Comparison of ENCODE assay signal across 18 cellular contexts in the genomic region with DNA sequence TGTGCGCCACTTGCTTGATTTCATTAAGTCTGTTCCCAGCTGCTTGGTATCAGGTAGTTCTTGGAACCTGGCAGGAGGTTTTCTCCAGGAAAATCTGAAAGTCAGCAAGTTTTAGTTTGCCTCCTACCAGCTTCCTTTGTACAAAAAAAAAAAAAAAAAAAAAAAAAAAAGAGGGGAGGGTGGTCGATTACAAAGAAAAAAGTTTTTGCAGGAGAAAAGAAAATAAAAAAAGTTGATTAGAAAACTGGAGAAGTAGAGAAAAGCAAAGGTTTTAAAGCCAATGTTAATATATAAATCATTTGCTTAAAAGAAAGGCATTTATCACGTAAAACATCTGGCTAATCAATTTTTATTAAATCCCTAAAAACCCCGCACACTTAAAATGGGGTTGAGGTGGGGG. TPM values are rescaled to one million over a fixed set of nuclear protein-coding genes. Genes with fewer than 3 reads are reported as not detected.
DNase-seq lines count a peak whose midpoint lies in the region; TF ChIP-seq lines count a peak whose summit lies in the region.
"Had no signal": no experiment of that assay in that cellular context is flagged by ENCODE, and none has a peak within 500 bp of the region (broad histone marks: within the 10 kb centered on the region; RNA-seq: fewer than 3 reads in every experiment).

No MANE protein-coding gene starts in this region.

- H3K9me3 ChIP-seq in A673 (ENCODE audit: low read depth, low read length, poor library complexity, severe bottlenecking) (no peaks in the 10 kb centered on the region), BLaER1 (no peaks in the 10 kb centered on the region), mesenchymal stem cell (ENCODE audit: control insufficient read depth, low read length) (no peaks in the 10 kb centered on the region), Karpas-422 (ENCODE audit: low read length) (no peaks in the 10 kb centered on the region)
- H3K9me3 ChIP-seq: MG63, SJCRH30 had no signal

- no peak overlapping the region for H4K91ac ChIP-seq in mesenchymal stem cell (ENCODE audit: low read length)

- peaks cover 76% of the 10 kb centered on the region for H3K4me1 Mint-ChIP-seq in brain
- peaks cover 36% of the 10 kb centered on the region for H3K4me1 Mint-ChIP-seq in neural crest cell

- no peak overlapping the region for H3K18ac ChIP-seq in mesenchymal stem cell (ENCODE audit: low read depth in 1 of 2, low read length in 2 of 2)

- no peaks in the 10 kb centered on the region for H3K27me3 Mint-ChIP-seq in brain
- H3K27me3 Mint-ChIP-seq in neural crest cell (ENCODE audit: low read depth) = peaks cover 19% of the 10 kb centered on the region

- peaks cover 57% of the 10 kb centered on the region for H3K4me1 ChIP-seq in A673 (ENCODE audit: insufficient read depth, low read length, poor library complexity, severe bottlenecking)
- peaks cover 33% of the 10 kb centered on the region for H3K4me1 ChIP-seq in BLaER1
- H3K4me1 ChIP-seq in mesenchymal stem cell (ENCODE audit: control insufficient read depth, insufficient read depth, low read depth, low read length) = peaks cover 7% of the 10 kb centered on the region
- no peaks in the 10 kb centered on the region for H3K4me1 ChIP-seq in Karpas-422 (ENCODE audit: low read length)
- H3K4me1 ChIP-seq: SJCRH30 had no signal

- TF ChIP-seq CTCF in A673 (conservative IDR thresholded peaks at IDR 0.05; ENCODE audit: low read depth, low read length) = no peak
- no peak for TF ChIP-seq CTCF in brain (conservative IDR thresholded peaks at IDR 0.05)
- TF ChIP-seq CTCF in neural crest cell (conservative IDR thresholded peaks at IDR 0.05) = no peak

- no peak overlapping the region for H2BK5ac ChIP-seq in mesenchymal stem cell (ENCODE audit: low read depth, low read length, poor library complexity, severe bottlenecking)

- H3K36me3 Mint-ChIP-seq in brain (no peaks in the 10 kb centered on the region), neural crest cell (ENCODE audit: low read depth) (no peaks in the 10 kb centered on the region)

- H3K4me3 ChIP-seq in A673 (ENCODE audit: low read depth, low read length, poor library complexity, severe bottlenecking) = peak overlapping the region; percentile 48
- H3K4me3 ChIP-seq in BLaER1 = peak overlapping the region; percentile 69
- H3K4me3 ChIP-seq in mesenchymal stem cell (ENCODE audit: insufficient read depth in 1 of 2, low read depth in 1 of 2, low read length in 2 of 2) = no peak overlapping the region
- H3K4me3 ChIP-seq in Karpas-422 (ENCODE audit: low read length) = no peak overlapping the region
- H3K4me3 ChIP-seq: SJCRH30 had no signal

- H3K4me3 Mint-ChIP-seq in brain = peak overlapping the region; percentile 91 to 98 (median 94)
- peak overlapping the region; percentile 96 for H3K4me3 Mint-ChIP-seq in neural crest cell

- H3K27me3 ChIP-seq in A673 (replicated peaks; ENCODE audit: insufficient read depth, low read depth, low read length, poor library complexity) (no peaks in the 10 kb centered on the region), BLaER1 (no peaks in the 10 kb centered on the region), mesenchymal stem cell (ENCODE audit: control insufficient read depth in 1 of 2, insufficient read depth in 1 of 2, low read length in 2 of 2) (peaks cover 3 to 40% of the 10 kb centered on the region in 2 experiments), Karpas-422 (ENCODE audit: low read length) (no peaks in the 10 kb centered on the region)
- H3K27me3 ChIP-seq: SJCRH30 had no signal

- no peak overlapping the region for H2BK120ac ChIP-seq in mesenchymal stem cell (ENCODE audit: low read depth, low read length)

- H2AFZ ChIP-seq in mesenchymal stem cell (ENCODE audit: low read depth, low read length) (no peak overlapping the region), Karpas-422 (ENCODE audit: low read length) (no peak overlapping the region)

- no peak overlapping the region for H2AK5ac ChIP-seq in mesenchymal stem cell (ENCODE audit: low read length, severe bottlenecking)

- POLR2A ChIA-PET in A673 (lab: Charles Lee; ENCODE audit: low non-redundant PET) = no interaction called here

- no peak overlapping the region for H4K8ac ChIP-seq in mesenchymal stem cell (ENCODE audit: low read length)

- WGBS in mesenchymal stem cell = 83% methylated on average over 1 of the region's 4 CpGs

- H2BK15ac ChIP-seq in mesenchymal stem cell (ENCODE audit: low read depth, poor library complexity, severe bottlenecking) = no peak overlapping the region

- no peak overlapping the region for H2BK12ac ChIP-seq in mesenchymal stem cell (ENCODE audit: low read length in 2 of 2)

- no peaks in the 10 kb centered on the region for H3K9me2 ChIP-seq in Karpas-422 (replicated peaks; ENCODE audit: insufficient read depth, low read length)

- no peak for DNase-seq in A673 (ENCODE audit: low spot score)
- DNase-seq in neural crest cell (ENCODE audit: low read depth, low spot score) = no peak
- no peak for DNase-seq in mesenchymal stem cell
- DNase-seq in DMS153 treated with DMSO at 0.1 percent for 48 hours (lab: John Stamatoyannopoulos, UW; ENCODE audit: unreplicated experiment) = no peak
- DNase-seq in Karpas-422 = no peak
- DNase-seq: C1 segment of cervical spinal cord; DMS153; EL; MG63; NCI-H1092; NCI-H226; NCI-H524 treated with DMSO at 0.1 percent for 48 hours; NK-92 treated with Interleukin-12 subunit alpha and Interleukin-12 subunit beta, amount 100 ng/mL, for 24 hours; SJCRH30 had no signal

- no peak overlapping the region for H3K14ac ChIP-seq in mesenchymal stem cell (ENCODE audit: low read length in 2 of 2)

- H3K4ac ChIP-seq in mesenchymal stem cell (ENCODE audit: low read depth in 1 of 2, low read length in 2 of 2) = no peak overlapping the region

- H4K20me1 ChIP-seq in BLaER1 (peaks cover 12% of the 10 kb centered on the region; the same call in 1 of the 2 replicates), Karpas-422 (ENCODE audit: insufficient read depth, low read depth, low read length) (no peaks in the 10 kb centered on the region)

- peak overlapping the region; percentile 80 for H3K9ac ChIP-seq in BLaER1
- H3K9ac ChIP-seq in mesenchymal stem cell (ENCODE audit: low read length) = no peak overlapping the region
- no peak overlapping the region for H3K9ac ChIP-seq in Karpas-422 (ENCODE audit: low read length)

- H3K27ac ChIP-seq in A673 (ENCODE audit: low read depth, low read length, poor library complexity, severe bottlenecking) = peak overlapping the region; percentile 79
- H3K27ac ChIP-seq in BLaER1 = peak overlapping the region; percentile 85
- no peak overlapping the region for H3K27ac ChIP-seq in mesenchymal stem cell (ENCODE audit: low read length, poor library complexity, severe bottlenecking)
- H3K27ac ChIP-seq in Karpas-422 (ENCODE audit: low read length) = no peak overlapping the region
- H3K27ac ChIP-seq: SJCRH30 had no signal

- no peak overlapping the region for H3K23ac ChIP-seq in mesenchymal stem cell (ENCODE audit: low read length in 2 of 2)

- H3K79me2 ChIP-seq in Karpas-422 (ENCODE audit: low read length) = no peaks in the 10 kb centered on the region

- intact Hi-C loops in A673 (cut with micrococcal nuclease; ENCODE audit: unreplicated experiment) = loop anchor here (10.0 kb wide), 2 partner anchors 111 to 191 kb away; no protein-coding TSS in a partner anchor

- H3K79me1 ChIP-seq in mesenchymal stem cell (replicated peaks; ENCODE audit: low read length, poor library complexity, severe bottlenecking) = no peaks in the 10 kb centered on the region

- no peaks in the 10 kb centered on the region for H3K36me3 ChIP-seq in A673 (ENCODE audit: insufficient read depth, low read length, poor library complexity, severe bottlenecking)
- no peaks in the 10 kb centered on the region for H3K36me3 ChIP-seq in BLaER1
- H3K36me3 ChIP-seq in mesenchymal stem cell (ENCODE audit: control insufficient read depth in 1 of 2, insufficient read depth in 2 of 2, low read depth in 1 of 2, low read length in 2 of 2) = no peaks in the 10 kb centered on the region
- H3K36me3 ChIP-seq in Karpas-422 (ENCODE audit: insufficient read depth, low read length) = no peaks in the 10 kb centered on the region
- H3K36me3 ChIP-seq: MG63, SJCRH30 had no signal

- CTCF ChIA-PET in A673 (lab: Charles Lee) = interaction anchor here (0.6 kb wide), 1 partner anchor 738 kb away, joined by 4 read pairs; no protein-coding TSS in a partner anchor

- H3K27ac Mint-ChIP-seq in brain (peak overlapping the region in 4 of 5 experiments; percentile 36 to 96 (median 94)), neural crest cell (ENCODE audit: unreplicated experiment) (peak overlapping the region; percentile 99)

- H3K4me2 ChIP-seq in BLaER1 (peak overlapping the region; percentile 87), mesenchymal stem cell (ENCODE audit: low read length, poor library complexity, severe bottlenecking) (no peak overlapping the region), Karpas-422 (ENCODE audit: low read depth, low read length, poor library complexity, severe bottlenecking) (no peak overlapping the region)

- no TSS peak for BruUV-seq in A673 (replicated peaks; lab: Mats Ljungman, UMichigan)

- peaks cover 0 to 4% (median 0%) of the 10 kb centered on the region in 5 experiments for H3K9me3 Mint-ChIP-seq in brain
- H3K9me3 Mint-ChIP-seq in neural crest cell = no peaks in the 10 kb centered on the region

RNA-seq across cellular contexts. Expression of gene EPHA3, which starts 5.9 kb away (rescaled TPM):
- total RNA-seq in A673 (2021) (21.5 and 25.7 TPM in 2 replicates), neural crest cell (22.1 and 24.6 TPM in 2 replicates)
- polyA plus RNA-seq in brain (ENCODE audit: insufficient read depth, low read depth, low replicate concordance) = 0.44 TPM
- polyA plus RNA-seq in mesenchymal stem cell (2013, experiment 1 of 2) = 0.08 TPM
- polyA plus RNA-seq in mesenchymal stem cell (2013, experiment 2 of 2) = 0.08 TPM
- total RNA-seq in Karpas-422 (2014; rRNA removed; shearing (Covaris generic); ENCODE audit: low replicate concordance) = not detected in 2 replicates
- total RNA-seq: HT-29, OCI-LY7 had no signal

Comparison
In these comparisons a context has a peak if more than half of its experiments do, and no peak if none do; other contexts are left out.
1. H3K27ac ChIP-seq: peak in A673 (single experiment) and BLaER1 (single experiment); none in mesenchymal stem cell (single experiment) and Karpas-422 (single experiment).
2. H3K4me3 ChIP-seq: peak in A673 (single experiment) and BLaER1 (single experiment); none in mesenchymal stem cell (0 of 2) and Karpas-422 (single experiment).
3. RNA of gene EPHA3, which starts 5.9 kb away (total RNA-seq): 22.1 to 24.6 TPM in neural crest cell and 21.5 to 25.7 TPM in A673; not detected in Karpas-422; every median in the first group is over 10 times any median in the second.